In the genomic region with DNA sequence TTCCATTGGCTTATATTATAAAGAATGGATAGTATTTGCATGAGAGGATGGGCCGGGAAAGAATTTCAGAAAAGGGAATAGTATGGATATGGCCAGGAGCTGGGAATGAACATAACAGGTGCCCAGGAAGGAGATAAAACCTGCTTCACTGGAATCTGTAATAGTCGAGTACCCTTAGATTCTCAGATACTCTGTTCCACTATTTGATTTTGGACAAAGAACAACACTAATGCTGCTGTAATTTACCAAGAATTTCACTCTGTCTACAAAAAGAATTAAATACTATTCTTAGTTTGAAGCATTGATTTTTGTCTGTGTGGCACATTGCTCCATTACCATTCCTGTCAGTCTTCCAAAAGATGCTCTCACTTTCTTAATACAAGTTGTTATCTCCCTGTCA, we compare ENCODE assay signal across 32 cellular contexts.
"Had no signal": no experiment of that assay in that cellular context is flagged by ENCODE, and none has a peak within 500 bp of the region (broad histone marks: within the 10 kb centered on the region; RNA-seq: fewer than 3 reads in every experiment).

No MANE protein-coding gene starts in this region.

- DNase-seq: activated B cell treated with CpG ODN at 0.5 μM for 24 hours; activated CD4-positive, alpha-beta memory T cell treated with anti-CD3 and anti-CD28 coated beads for 36 hours; activated CD4-positive, alpha-beta T cell treated with anti-CD3 and anti-CD28 coated beads for 36 hours; activated CD4-positive, alpha-beta T cell treated with anti-CD3 and anti-CD28 coated beads, Interleukin-2, amount 10 ng/mL, durations not matched to agents 24 days and 14 days; activated CD8-positive, alpha-beta memory T cell treated with anti-CD3 and anti-CD28 coated beads, Interleukin-2, amount 10 ng/mL, durations not matched to agents 7 days and 5 days; activated CD8-positive, alpha-beta memory T cell treated with anti-CD3 and anti-CD28 coated beads, Interleukin-2, amount 50 U/mL, for 4 hours; activated CD8-positive, alpha-beta T cell treated with anti-CD3 and anti-CD28 coated beads, Interleukin-2, amount 10 ng/mL, durations not matched to agents 7 days and 5 days; activated effector memory CD4-positive, alpha-beta T cell treated with anti-CD3 and anti-CD28 coated beads, Interleukin-2, amount 50 U/mL, for 16 hours; activated naive CD4-positive, alpha-beta T cell treated with anti-CD3 and anti-CD28 coated beads for 36 hours; activated naive CD8-positive, alpha-beta T cell treated with anti-CD3 and anti-CD28 coated beads for 36 hours; activated naive CD8-positive, alpha-beta T cell treated with anti-CD3 and anti-CD28 coated beads, Interleukin-2, amount 50 U/mL, for 24 hours; activated T-cell treated with anti-CD3 and anti-CD28 coated beads, Interleukin-2, amount 50 U/mL, for 1 hour; activated T-cell treated with anti-CD3 and anti-CD28 coated beads, Interleukin-2, amount 50 U/mL, for 48 hours; adrenal gland; amygdala; aorta; body of pancreas; central memory CD4-positive, alpha-beta T cell; cerebellar nuclear complex; colonic mucosa; effector CD8-positive, alpha-beta T cell; esophagus squamous epithelium; foreskin melanocyte; T-helper 1 cell; T-helper 17 cell; T1000; WERI-Rb-1 had no signal

- H3K4me1 ChIP-seq: adrenal gland, body of pancreas, breast epithelium, colonic mucosa, esophagus squamous epithelium, gastroesophageal sphincter had no signal

- H3K36me3 ChIP-seq: adrenal gland, breast epithelium, cardiac muscle cell, colonic mucosa, esophagus squamous epithelium, gastroesophageal sphincter, WERI-Rb-1 had no signal

- H3K27me3 ChIP-seq: adrenal gland, body of pancreas, breast epithelium, cardiac muscle cell, colonic mucosa, esophagus squamous epithelium, gastroesophageal sphincter had no signal

- ATAC-seq: activated CD4-positive, alpha-beta T cell treated with anti-CD3 and anti-CD28 coated beads for 36 hours; activated CD4-positive, CD25-positive, alpha-beta regulatory T cell treated with anti-CD3 and anti-CD28 coated beads, Interleukin-2, amount 50 U/mL, for 24 hours; activated CD8-positive, alpha-beta memory T cell treated with anti-CD3 and anti-CD28 coated beads, Interleukin-2, amount 10 ng/mL, durations not matched to agents 7 days and 5 days; activated CD8-positive, alpha-beta T cell treated with anti-CD3 and anti-CD28 coated beads, Interleukin-2, amount 10 ng/mL, durations not matched to agents 7 days and 5 days; activated naive CD8-positive, alpha-beta T cell treated with anti-CD3 and anti-CD28 coated beads, Interleukin-2, amount 50 U/mL, for 24 hours; body of pancreas; gastroesophageal sphincter; T-helper 17 cell had no signal

- H3K27ac ChIP-seq: adrenal gland, body of pancreas, breast epithelium, cardiac muscle cell, colonic mucosa, epithelial cell of prostate, esophagus squamous epithelium, gastroesophageal sphincter, WERI-Rb-1 had no signal

- H3K4me3 ChIP-seq: adrenal gland, body of pancreas, breast epithelium, cardiac muscle cell, colonic mucosa, esophagus squamous epithelium, gastroesophageal sphincter had no signal

- H3K9me3 ChIP-seq: adrenal gland, body of pancreas, breast epithelium, colonic mucosa, esophagus squamous epithelium, gastroesophageal sphincter had no signal
